In genomic region chr16:19130852-19131808, GRCh38 we compare ENCODE assay signal across 8 cellular contexts. TPM values are rescaled to one million over a fixed set of nuclear protein-coding genes. Genes with fewer than 3 reads are reported as not detected.
DNase-seq lines count a peak whose midpoint lies in the region; ATAC-seq, FAIRE-seq and TF ChIP-seq lines count a peak whose summit lies in the region.

No MANE protein-coding gene starts in this region.

- H3K4me3 ChIP-seq in body of pancreas (no peak overlapping the region), kidney (ENCODE audit: low read length in 2 of 2) (no peak overlapping the region), testis (no peak overlapping the region)

- intact Hi-C loops in body of pancreas (cut with DNase I), result no loop called here
- intact Hi-C loops in kidney (cut with DNase I), result no loop called here
- intact Hi-C loops in testis (cut with DNase I; ENCODE audit: low total_unique reads), result no loop called here

- no peaks in the 10 kb centered on the region for H3K36me3 ChIP-seq in body of pancreas (replicated peaks in 1 of 2; ENCODE audit: insufficient read depth in 1 of 2, low read depth in 2 of 2)
- no peaks in the 10 kb centered on the region for H3K36me3 ChIP-seq in kidney (ENCODE audit: control insufficient read depth in 1 of 2, insufficient read depth in 2 of 2, low read length in 2 of 2)
- H3K36me3 ChIP-seq in testis (ENCODE audit: low read depth, missing control alignments), result no peaks in the 10 kb centered on the region

- no peak overlapping the region for H3K9ac ChIP-seq in kidney (ENCODE audit: low read length in 2 of 2)

- peak; percentile 50 for ATAC-seq in body of pancreas
- no peak for ATAC-seq in HG03175 (IDR thresholded peaks at IDR 0.05; ENCODE audit: unreplicated experiment)
- ATAC-seq in HG03442 (IDR thresholded peaks at IDR 0.05; ENCODE audit: unreplicated experiment), result no peak

- DNase-seq in GM04504 (ENCODE audit: low read depth) (peak; percentile 56), NCI-H524 treated with DMSO at 0.1 percent for 48 hours (lab: John Stamatoyannopoulos, UW) (peak; percentile 21), body of pancreas (peak in 1 of 4 donors; percentile 48), kidney (peak; percentile 70), testis (peak; percentile 31)
- no peak for DNase-seq in effector CD4-positive, alpha-beta T cell

- TF ChIP-seq CTCF in body of pancreas (IDR thresholded peaks at IDR 0.05) (no peak), kidney (IDR thresholded peaks at IDR 0.05; ENCODE audit: borderline replicate concordance, extremely low read depth, insufficient read depth) (no peak), testis (IDR thresholded peaks at IDR 0.05) (no peak)

- no peaks in the 10 kb centered on the region for H3K4me1 ChIP-seq in body of pancreas
- H3K4me1 ChIP-seq in kidney (ENCODE audit: control insufficient read depth in 1 of 2, insufficient read depth in 1 of 2, low read depth in 1 of 2, low read length in 2 of 2), result peaks cover 0 to 18% of the 10 kb centered on the region in 2 donors
- H3K4me1 ChIP-seq in testis, result no peaks in the 10 kb centered on the region

- TF ChIP-seq POLR2A in body of pancreas (IDR thresholded peaks at IDR 0.05), result no peak
- no peak for TF ChIP-seq POLR2A in testis (IDR thresholded peaks at IDR 0.05)

- H3K27ac ChIP-seq in body of pancreas, result peak overlapping the region in 2 of 4 donors; percentile 60 to 65
- H3K27ac ChIP-seq in kidney (ENCODE audit: low read depth in 2 of 2, low read length in 2 of 2), result peak overlapping the region; percentile 68 to 90
- peak overlapping the region; percentile 41 to 65 for H3K27ac ChIP-seq in testis

- no peaks in the 10 kb centered on the region for H3K27me3 ChIP-seq in body of pancreas
- no peaks in the 10 kb centered on the region for H3K27me3 ChIP-seq in testis

- H3K9me3 ChIP-seq in body of pancreas (no peaks in the 10 kb centered on the region), kidney (ENCODE audit: control insufficient read depth in 1 of 2, low read length in 2 of 2) (no peaks in the 10 kb centered on the region), testis (no peaks in the 10 kb centered on the region)

- no peak for FAIRE-seq in kidney (lab: Jason Lieb, UNC)

- 54 to 68% methylated on average over 11 of the region's 11 CpGs for WGBS in body of pancreas, 2 donors
- WGBS in testis, 2 donors, result 44 to 56% methylated on average over 11 of the region's 11 CpGs

RNA-seq across cellular contexts. Expression of gene ITPRIPL2, which starts 17.4 kb away (rescaled TPM):
- total RNA-seq in body of pancreas, result 10 to 100 TPM; 22.7 to 35.5 TPM
- total RNA-seq in kidney, result 48.1 TPM
- polyA plus RNA-seq in kidney (ENCODE audit: insufficient read depth, low read depth, low replicate concordance), result 6.7 TPM
- 10 to 100 TPM; 15.7 to 24.6 TPM for total RNA-seq in testis
- 8.5 TPM for polyA plus RNA-seq in testis (ENCODE audit: insufficient read depth, low read depth, low replicate concordance)

RNA-seq across cellular contexts. Expression of gene SYT17, which starts 36.9 kb away (rescaled TPM):
- total RNA-seq in body of pancreas (1 to 10 TPM; 3.9 to 9.2 TPM), kidney (5.8 TPM), testis (1 to 10 TPM; 3.1 to 3.7 TPM)
- polyA plus RNA-seq in kidney (ENCODE audit: insufficient read depth, low read depth, low replicate concordance) (8.8 TPM), testis (ENCODE audit: insufficient read depth, low read depth, low replicate concordance) (0.75 TPM)
